Comparison of ENCODE assay signal across 1 cellular context in the genomic region with DNA sequence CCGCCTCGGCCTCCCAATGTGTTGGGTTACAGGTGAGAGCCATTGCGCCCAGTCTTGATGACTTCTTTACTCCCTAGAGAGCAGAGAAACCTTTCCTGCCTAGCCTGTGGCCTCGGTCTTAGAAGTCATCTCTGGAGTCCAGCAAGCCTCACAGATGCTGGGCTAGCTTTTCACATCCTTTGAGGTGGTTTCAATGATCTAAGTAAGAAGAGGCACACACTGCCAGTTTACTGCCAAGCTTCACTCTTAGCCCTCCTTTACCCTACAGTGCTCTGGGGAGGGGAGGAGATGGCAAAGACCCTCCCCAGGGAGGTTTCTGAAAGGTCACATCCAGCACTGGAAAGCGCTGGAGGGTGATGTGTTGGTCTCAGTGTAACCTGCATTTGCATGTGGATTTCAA.
TF ChIP-seq lines count a peak whose summit lies in the region.

No MANE protein-coding gene starts in this region.

TF ChIP-seq in H1, 55 proteins besides CTCF, POLR2A, EP300 and RAD21:
- TF ChIP-seq TAF1 (IDR thresholded peaks at IDR 0.05; ENCODE audit: low read depth, low read length) (no peak), SIX5 (IDR thresholded peaks at IDR 0.05; ENCODE audit: low read depth, low read length) (no peak), CEBPB (IDR thresholded peaks at IDR 0.05; ENCODE audit: low read depth, low read length) (no peak), ATF3 (IDR thresholded peaks at IDR 0.05; ENCODE audit: insufficient read depth, low read depth, low read length) (no peak), YY1 (IDR thresholded peaks at IDR 0.05; ENCODE audit: low read depth, low read length) (no peak), SUZ12 (IDR thresholded peaks at IDR 0.05; ENCODE audit: low read length) (no peak), GABPA (IDR thresholded peaks at IDR 0.05; ENCODE audit: borderline replicate concordance, insufficient read depth, low read length) (no peak), RNF2 (IDR thresholded peaks at IDR 0.05; ENCODE audit: borderline replicate concordance, low read depth, low read length, missing control alignments, poor library complexity, severe bottlenecking) (no peak), SAP30 (IDR thresholded peaks at IDR 0.05; ENCODE audit: insufficient read depth, insufficient replicate concordance, low read length) (no peak)
TF ChIP-seq in H1: peak in this region for 0.
